In genomic region chr19:54907899-54908298, GRCh38 we compare ENCODE assay signal across 11 cellular contexts. TPM values are rescaled to one million over a fixed set of nuclear protein-coding genes. Genes with fewer than 3 reads are reported as not detected.
"Had no signal": no experiment of that assay in that cellular context is flagged by ENCODE, and none has a peak within 500 bp of the region (broad histone marks: within the 10 kb centered on the region; RNA-seq: fewer than 3 reads in every experiment).

No MANE protein-coding gene starts in this region.

RNA-seq across cellular contexts. Expression of gene NCR1, which starts 2.0 kb away (rescaled TPM):
- total RNA-seq: OCI-LY7, PC-3, PC-9, Right ventricle myocardium inferior, Right ventricle myocardium superior, RPMI7951, SJCRH30, SJSA1, SK-MEL-5 had no signal
- polyA plus RNA-seq: SK-N-SH had no signal

RNA-seq across cellular contexts. Expression of gene FCAR, which starts 33.9 kb away (rescaled TPM):
- total RNA-seq: OCI-LY7, PC-3, PC-9, Peyer's patch, RPMI7951, SJCRH30, SJSA1, SK-MEL-5 had no signal
- polyA plus RNA-seq: SK-N-SH had no signal

RNA-seq across cellular contexts. Expression of gene NLRP7, which starts 39.4 kb away (rescaled TPM):
- total RNA-seq: PC-3, Peyer's patch, Right ventricle myocardium inferior, Right ventricle myocardium superior, RPMI7951, SJSA1 had no signal
- polyA plus RNA-seq: SK-N-SH had no signal

RNA-seq across cellular contexts. Expression of gene KIR3DL2, which starts 57.7 kb away (rescaled TPM):
- total RNA-seq: OCI-LY7, PC-3, PC-9, Peyer's patch, Right ventricle myocardium inferior, Right ventricle myocardium superior, RPMI7951, SJCRH30, SJSA1, SK-MEL-5 had no signal
- polyA plus RNA-seq: SK-N-SH had no signal

RNA-seq across cellular contexts. Expression of gene NLRP2, which starts 58.3 kb away (rescaled TPM):
- total RNA-seq: OCI-LY7, PC-3, SJCRH30, SJSA1, SK-MEL-5 had no signal
